8 cellular contexts compared by ENCODE assay signal in genomic region chr12:116863275-116863767, GRCh38. TPM values are rescaled to one million over a fixed set of nuclear protein-coding genes. Genes with fewer than 3 reads are reported as not detected.
DNase-seq lines count a peak whose midpoint lies in the region; TF ChIP-seq lines count a peak whose summit lies in the region.

No MANE protein-coding gene starts in this region.

- CTCF ChIA-PET in activated naive CD4-positive, alpha-beta T cell treated with anti-CD3 and anti-CD28 coated beads for 36 hours (lab: Charles Lee): interaction anchor here (0.6 to 1.2 kb wide), 6 partner anchors 13 to 695 kb away, joined by 3 to 5 read pairs (median 3); no protein-coding TSS in a partner anchor
- CTCF ChIA-PET in CD8-positive, alpha-beta memory T cell (lab: Charles Lee): no interaction called here

- H3K36me3 Mint-ChIP-seq in activated naive CD4-positive, alpha-beta T cell treated with anti-CD3 and anti-CD28 coated beads for 36 hours (ENCODE audit: low read depth): no peaks in the 10 kb centered on the region
- H3K36me3 Mint-ChIP-seq in CD8-positive, alpha-beta memory T cell: no peaks in the 10 kb centered on the region

- H3K4me3 Mint-ChIP-seq in activated naive CD4-positive, alpha-beta T cell treated with anti-CD3 and anti-CD28 coated beads for 36 hours: no peak overlapping the region
- peak overlapping the region in 1 of 7 donors; percentile 48 for H3K4me3 Mint-ChIP-seq in CD8-positive, alpha-beta memory T cell

- H3K4me3 ChIP-seq in fibroblast of pulmonary artery (replicated peaks; ENCODE audit: low read depth, low read length) (no peak overlapping the region), transverse colon (no peak overlapping the region)
- no peak overlapping the region for H3K4me3 ChIP-seq in CD8-positive, alpha-beta memory T cell (ENCODE audit: low read length)

- WGBS in transverse colon (ENCODE audit: low coverage in 1 of 2), 2 donors: 11 to 48% methylated on average over 1 to 6 of the region's 6 CpGs

- H3K27ac ChIP-seq in transverse colon: no peak overlapping the region
- H3K27ac ChIP-seq in CD8-positive, alpha-beta memory T cell (ENCODE audit: low read depth, low read length): no peak overlapping the region

- H3K4me1 Mint-ChIP-seq in activated naive CD4-positive, alpha-beta T cell treated with anti-CD3 and anti-CD28 coated beads for 36 hours (ENCODE audit: low read depth): peaks cover 6% of the 10 kb centered on the region
- peaks cover 0 to 22% (median 13%) of the 10 kb centered on the region in 3 donors for H3K4me1 Mint-ChIP-seq in CD8-positive, alpha-beta memory T cell

- TF ChIP-seq EP300 in transverse colon (IDR thresholded peaks at IDR 0.05; ENCODE audit: low read depth): no peak

- no peaks in the 10 kb centered on the region for H3K9me3 ChIP-seq in transverse colon
- H3K9me3 ChIP-seq in CD8-positive, alpha-beta memory T cell (ENCODE audit: low read length): no peaks in the 10 kb centered on the region

- H3K27me3 Mint-ChIP-seq in activated naive CD4-positive, alpha-beta T cell treated with anti-CD3 and anti-CD28 coated beads for 36 hours (ENCODE audit: low read depth): peaks cover 7% of the 10 kb centered on the region
- peaks cover 13 to 40% of the 10 kb centered on the region in 2 donors for H3K27me3 Mint-ChIP-seq in CD8-positive, alpha-beta memory T cell

- in situ Hi-C loops in transverse colon (cut with MboI; ENCODE audit: low pct_ligation_motif_present in 1 of 4, low pct_unique_long_range_greater_than_20kb in 1 of 4, low sequenced_read_pairs in 3 of 4): no loop called here

- H3K27ac Mint-ChIP-seq in activated naive CD4-positive, alpha-beta T cell treated with anti-CD3 and anti-CD28 coated beads for 36 hours: no peak overlapping the region
- H3K27ac Mint-ChIP-seq in CD8-positive, alpha-beta memory T cell: no peak overlapping the region

- no peaks in the 10 kb centered on the region for H3K36me3 ChIP-seq in transverse colon
- H3K36me3 ChIP-seq in CD8-positive, alpha-beta memory T cell (ENCODE audit: insufficient read depth, low read length): no peaks in the 10 kb centered on the region

- peak; percentile 20 for DNase-seq in activated naive CD4-positive, alpha-beta T cell treated with anti-CD3 and anti-CD28 coated beads for 36 hours
- no peak for DNase-seq in activated naive CD4-positive, alpha-beta T cell treated with Interleukin-2 at 50 U/mL for 16 hours
- DNase-seq in NCI-H69 (lab: John Stamatoyannopoulos, UW) (peak; percentile 57), fibroblast of pulmonary artery (ENCODE audit: low read depth) (no peak), transverse colon (peak; percentile 49), RPMI8226 (no peak), T1000 (lab: John Stamatoyannopoulos, UW) (no peak)
- no peak for DNase-seq in CD8-positive, alpha-beta memory T cell

- POLR2A ChIA-PET in CD8-positive, alpha-beta memory T cell (lab: Charles Lee): no interaction called here

- intact Hi-C loops in activated naive CD4-positive, alpha-beta T cell treated with anti-CD3 and anti-CD28 coated beads for 36 hours (cut with micrococcal nuclease): no loop called here
- intact Hi-C loops in transverse colon (cut with DNase I; ENCODE audit: low total_unique reads): no loop called here

- TF ChIP-seq POLR2A in transverse colon (IDR thresholded peaks at IDR 0.05): no peak

- no peaks in the 10 kb centered on the region for H3K27me3 ChIP-seq in transverse colon
- no peaks in the 10 kb centered on the region for H3K27me3 ChIP-seq in CD8-positive, alpha-beta memory T cell (ENCODE audit: insufficient read depth, low read length, poor library complexity, severe bottlenecking)

- peak; percentile 43 for TF ChIP-seq CTCF in fibroblast of pulmonary artery (IDR thresholded peaks at IDR 0.05; ENCODE audit: low read length, missing control alignments)
- peak; percentile 36 to 59 (median 51) for TF ChIP-seq CTCF in transverse colon (IDR thresholded peaks at IDR 0.05)

- H3K4me1 ChIP-seq in transverse colon: peaks cover 0 to 8% (median 0%) of the 10 kb centered on the region in 4 donors
- peaks cover 5% of the 10 kb centered on the region for H3K4me1 ChIP-seq in CD8-positive, alpha-beta memory T cell (ENCODE audit: insufficient read depth, low read length)

- no peaks in the 10 kb centered on the region for H3K9me3 Mint-ChIP-seq in activated naive CD4-positive, alpha-beta T cell treated with anti-CD3 and anti-CD28 coated beads for 36 hours
- H3K9me3 Mint-ChIP-seq in CD8-positive, alpha-beta memory T cell: no peaks in the 10 kb centered on the region

RNA-seq across cellular contexts. Expression of gene HRK, which starts 17.9 kb away (rescaled TPM):
- not detected for total RNA-seq in activated naive CD4-positive, alpha-beta T cell treated with anti-CD3 and anti-CD28 coated beads for 36 hours
- under 1 TPM in 1 of 4 donors, not detected in 3; 0.48 TPM for total RNA-seq in transverse colon
- total RNA-seq in CD8-positive, alpha-beta memory T cell: not detected
- not detected for polyA plus RNA-seq in CD8-positive, alpha-beta memory T cell

RNA-seq across cellular contexts. Expression of gene FBXW8, which starts 47.4 kb away (rescaled TPM):
- 1 to 10 TPM; 6.4 to 6.5 TPM for total RNA-seq in activated naive CD4-positive, alpha-beta T cell treated with anti-CD3 and anti-CD28 coated beads for 36 hours
- total RNA-seq in transverse colon: 10 to 100 TPM in 2 of 4 donors, 1 to 10 TPM in 2; 7.8 to 29.9 (median 10.3) TPM
- 10 to 100 TPM in 1 of 2 experiments, 1 to 10 TPM in 1; 9.3 to 10.2 TPM for total RNA-seq in CD8-positive, alpha-beta memory T cell
- 6.8 TPM for polyA plus RNA-seq in CD8-positive, alpha-beta memory T cell

Comparison
In these comparisons a context has a peak if more than half of its experiments do, and no peak if none do; other contexts are left out.
1. DNase-seq: peak in activated naive CD4-positive, alpha-beta T cell treated with anti-CD3 and anti-CD28 coated beads for 36 hours (single experiment), NCI-H69 (single experiment) and transverse colon (single experiment); none in activated naive CD4-positive, alpha-beta T cell treated with Interleukin-2 at 50 U/mL for 16 hours (single experiment), fibroblast of pulmonary artery (single experiment), CD8-positive, alpha-beta memory T cell (0 of 5), RPMI8226 (single experiment) and T1000 (single experiment).